Comparison of ENCODE assay signal across 8 cellular contexts in genomic region chr9:35102465-35102768, GRCh38. TPM values are rescaled to one million over a fixed set of nuclear protein-coding genes. Genes with fewer than 3 reads are reported as not detected.
A peak's percentile ranks its signal among the peaks of the same experiment; 100 is the strongest.
DNase-seq lines count a peak whose midpoint lies in the region; ATAC-seq and TF ChIP-seq lines count a peak whose summit lies in the region.

No MANE protein-coding gene starts in this region.

- H3K27ac ChIP-seq in left lung (peak overlapping the region; percentile 60 to 91), thyroid gland (peak overlapping the region in 2 of 3 donors; percentile 72 to 86)

- no peaks in the 10 kb centered on the region for H3K27me3 ChIP-seq in left lung
- H3K27me3 ChIP-seq in thyroid gland = no peaks in the 10 kb centered on the region

- TF ChIP-seq POLR2A in thyroid gland (IDR thresholded peaks at IDR 0.05) = no peak

- ATAC-seq in HG03039 (IDR thresholded peaks at IDR 0.05; ENCODE audit: unreplicated experiment) = peak; percentile 5
- peak; percentile 54 for ATAC-seq in left lung
- no peak for ATAC-seq in HG03432 (IDR thresholded peaks at IDR 0.05; ENCODE audit: unreplicated experiment)

- peaks cover 0 to 65% of the 10 kb centered on the region in 2 donors for H3K36me3 ChIP-seq in left lung
- H3K36me3 ChIP-seq in thyroid gland = peaks cover 38 to 43% of the 10 kb centered on the region in 2 donors

- H3K4me3 ChIP-seq in left lung = peak overlapping the region; percentile 78 to 86
- H3K4me3 ChIP-seq in thyroid gland (replicated peaks in 1 of 3) = peak overlapping the region in 2 of 3 donors; percentile 51 to 60

- intact Hi-C loops in left lung (cut with DNase I) (no loop called here), thyroid gland (cut with DNase I) (no loop called here)

- H3K9me3 ChIP-seq in left lung (no peaks in the 10 kb centered on the region), thyroid gland (no peaks in the 10 kb centered on the region)

- H3K4me1 ChIP-seq in left lung = peaks cover 6 to 34% of the 10 kb centered on the region in 2 donors
- peaks cover 14 to 16% of the 10 kb centered on the region in 2 donors for H3K4me1 ChIP-seq in thyroid gland

- 0 to 3% methylated on average over 8 to 10 of the region's 10 CpGs for WGBS in thyroid gland, 2 donors

- DNase-seq in COLO668 (lab: John Stamatoyannopoulos, UW; ENCODE audit: unreplicated experiment) (peak; percentile 17), astrocyte of the hippocampus (ENCODE audit: low read depth, low spot score) (peak; percentile 46), left lung (no peak), thyroid gland (no peak), NCI-H2196 (lab: John Stamatoyannopoulos, UW; ENCODE audit: unreplicated experiment) (no peak), SKM-1 treated with dmso at 0.1 percent for 144 hours (lab: John Stamatoyannopoulos, UW; ENCODE audit: unreplicated experiment) (no peak)

- no peak for TF ChIP-seq CTCF in left lung (IDR thresholded peaks at IDR 0.05)
- no peak for TF ChIP-seq CTCF in thyroid gland (IDR thresholded peaks at IDR 0.05)

RNA-seq across cellular contexts. Expression of gene STOML2, which starts 0.5 kb away (rescaled TPM):
- total RNA-seq in left lung = 10 to 100 TPM; 62.3 to 90.3 TPM
- 100 to 1,000 TPM in 1 of 4 donors, 10 to 100 TPM in 3; 72.5 to 130 (median 99.8) TPM for total RNA-seq in thyroid gland

RNA-seq across cellular contexts. Expression of gene PIGO, which starts 6.0 kb away (rescaled TPM):
- total RNA-seq in left lung = 10 to 100 TPM; 29.8 to 30.7 TPM
- total RNA-seq in thyroid gland = 10 to 100 TPM; 20.8 to 50.5 (median 39.4) TPM

RNA-seq across cellular contexts. Expression of gene ATOSB, which starts 13.2 kb away (rescaled TPM):
- total RNA-seq in left lung (10 to 100 TPM; 26.1 to 30.9 TPM), thyroid gland (10 to 100 TPM in 2 of 4 donors, 1 to 10 TPM in 2; 7.8 to 21.0 (median 11.8) TPM)

RNA-seq across cellular contexts. Expression of gene FANCG, which starts 22.7 kb away (rescaled TPM):
- total RNA-seq in left lung = 10 to 100 TPM; 18.7 to 28.3 TPM
- total RNA-seq in thyroid gland = 10 to 100 TPM in 3 of 4 donors, 1 to 10 TPM in 1; 8.6 to 13.8 (median 11.8) TPM

RNA-seq across cellular contexts. Expression of gene VCP, which starts 30.0 kb away (rescaled TPM):
- 100 to 1,000 TPM; 228 to 327 TPM for total RNA-seq in left lung
- total RNA-seq in thyroid gland = 100 to 1,000 TPM; 150 to 260 (median 233) TPM

Comparison
In these comparisons a context has a peak if more than half of its experiments do, and no peak if none do; other contexts are left out.
1. DNase-seq: peak in COLO668 (single experiment) and astrocyte of the hippocampus (single experiment); none in left lung (0 of 2), thyroid gland (0 of 2), NCI-H2196 (single experiment) and SKM-1 treated with dmso at 0.1 percent for 144 hours (single experiment).